Comparison of ENCODE assay signal across 28 cellular contexts in genomic region chr19:18218159-18218558, GRCh38. TPM values are rescaled to one million over a fixed set of nuclear protein-coding genes. Genes with fewer than 3 reads are reported as not detected.
"Had no signal": no experiment of that assay in that cellular context is flagged by ENCODE, and none has a peak within 500 bp of the region (broad histone marks: within the 10 kb centered on the region; RNA-seq: fewer than 3 reads in every experiment).

No MANE protein-coding gene starts in this region.

- H3K27ac ChIP-seq: brain microvascular endothelial cell, coronary artery, dorsolateral prefrontal cortex, esophagus muscularis mucosa, foreskin keratinocyte, gastrocnemius medialis, heart left ventricle, WERI-Rb-1 had no signal

- H3K4me3 ChIP-seq: coronary artery, dorsolateral prefrontal cortex, esophagus muscularis mucosa, gastrocnemius medialis, heart left ventricle had no signal

- H3K4me1 ChIP-seq: gastrocnemius medialis, heart left ventricle had no signal

- DNase-seq: activated B cell treated with CpG ODN at 0.5 μM for 24 hours; activated CD4-positive, alpha-beta T cell treated with anti-CD3 and anti-CD28 coated beads for 48 hours; activated CD4-positive, alpha-beta T cell treated with anti-CD3 and anti-CD28 coated beads, Interleukin-2, amount 50 U/mL, for 1 hour; activated CD4-positive, alpha-beta T cell treated with anti-CD3 and anti-CD28 coated beads, Interleukin-2, amount 50 U/mL, for 48 hours; activated CD8-positive, alpha-beta memory T cell treated with anti-CD3 and anti-CD28 coated beads for 24 hours; activated CD8-positive, alpha-beta T cell treated with anti-CD3 and anti-CD28 coated beads for 36 hours; activated effector memory CD4-positive, alpha-beta T cell treated with Interleukin-2 at 50 U/mL for 16 hours; activated gamma-delta T cell treated with Interleukin-2 at 50 U/mL for 16 hours; activated naive CD4-positive, alpha-beta T cell treated with anti-CD3 and anti-CD28 coated beads, Interleukin-2, amount 50 U/mL, for 16 hours; activated naive CD4-positive, alpha-beta T cell treated with Interleukin-2 at 50 U/mL for 16 hours; activated T-cell treated with anti-CD3 and anti-CD28 coated beads, Interleukin-2, amount 50 U/mL, for 4 hours; amniotic stem cell; anterior cingulate cortex; brain microvascular endothelial cell; dorsolateral prefrontal cortex; effector memory CD4-positive, alpha-beta T cell; endodermal cell; foreskin keratinocyte; gastrocnemius medialis; glutamatergic neuron; heart left ventricle; T1000; WERI-Rb-1 had no signal

- H3K36me3 ChIP-seq: brain microvascular endothelial cell, esophagus muscularis mucosa, gastrocnemius medialis, heart left ventricle, WERI-Rb-1 had no signal

- ATAC-seq: activated CD4-positive, CD25-positive, alpha-beta regulatory T cell treated with anti-CD3 and anti-CD28 coated beads, Interleukin-2, amount 50 U/mL, for 24 hours; activated CD8-positive, alpha-beta T cell treated with anti-CD3 and anti-CD28 coated beads for 36 hours; activated T-cell treated with anti-CD3 and anti-CD28 coated beads, Interleukin-2, amount 50 U/mL, for 4 hours; activated T-helper 17 cell treated with anti-CD3 and anti-CD28 coated beads, Interleukin-2, amount 50 U/mL, for 72 hours; foreskin keratinocyte; gastrocnemius medialis; heart left ventricle had no signal

- H3K27me3 ChIP-seq: brain microvascular endothelial cell had no signal

- H3K9me3 ChIP-seq: esophagus muscularis mucosa, gastrocnemius medialis, heart left ventricle had no signal

RNA-seq across cellular contexts. Expression of gene PDE4C, which starts 8.1 kb away (rescaled TPM):
- total RNA-seq: activated B cell treated with CpG ODN at 0.5 μM for 24 hours; activated T-cell treated with anti-CD3 and anti-CD28 coated beads, Interleukin-2, amount 50 U/mL, for 4 hours; foreskin keratinocyte had no signal

RNA-seq across cellular contexts. Expression of gene IQCN, which starts 56.1 kb away (rescaled TPM):
- total RNA-seq: bronchial epithelial cell had no signal
